In the genomic region with DNA sequence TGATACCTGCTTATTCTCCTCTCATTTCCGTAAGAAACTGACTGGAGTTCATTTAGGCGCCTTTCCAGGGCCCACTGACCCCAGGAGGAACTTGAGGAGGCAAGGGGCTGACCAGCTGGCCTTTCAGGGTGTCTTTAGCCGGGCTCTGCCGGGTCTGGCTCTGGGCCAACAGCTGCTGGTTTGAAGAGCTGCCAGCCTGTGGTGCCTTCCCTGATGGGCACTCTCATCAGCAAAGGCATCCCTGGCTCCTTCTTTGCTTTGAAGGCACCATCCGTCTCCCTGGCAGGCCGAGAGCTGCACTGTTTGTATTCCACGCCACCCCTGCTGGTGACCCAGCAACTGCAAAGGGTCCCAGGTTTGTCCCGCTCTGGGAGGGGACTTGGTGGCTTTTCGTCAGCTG, we compare ENCODE assay signal across 13 cellular contexts. TPM values are rescaled to one million over a fixed set of nuclear protein-coding genes. Genes with fewer than 3 reads are reported as not detected.
DNase-seq lines count a peak whose midpoint lies in the region; ATAC-seq and TF ChIP-seq lines count a peak whose summit lies in the region.
"Had no signal": no experiment of that assay in that cellular context is flagged by ENCODE, and none has a peak within 500 bp of the region (broad histone marks: within the 10 kb centered on the region; RNA-seq: fewer than 3 reads in every experiment).

No MANE protein-coding gene starts in this region.

- TF ChIP-seq CTCF in epithelial cell of esophagus (IDR thresholded peaks at IDR 0.05; ENCODE audit: insufficient read depth, low read depth, low read length, missing control alignments), result no peak

- ATAC-seq in HG03280 (IDR thresholded peaks at IDR 0.05; ENCODE audit: unreplicated experiment) (no peak), GM18909 (IDR thresholded peaks at IDR 0.05; ENCODE audit: poor library complexity, unreplicated experiment) (no peak)
- ATAC-seq: activated naive CD8-positive, alpha-beta T cell treated with anti-CD3 and anti-CD28 coated beads, Interleukin-2, amount 50 U/mL, for 24 hours had no signal

- H3K4me3 ChIP-seq in epithelial cell of esophagus (ENCODE audit: low read length), result no peak overlapping the region
- H3K4me3 ChIP-seq: A549 had no signal

- DNase-seq in NCI-H146 (lab: John Stamatoyannopoulos, UW) (peak; percentile 25), NCI-H146 treated with DMSO at 0.1 percent for 48 hours (lab: John Stamatoyannopoulos, UW; ENCODE audit: unreplicated experiment) (no peak), NCI-H2029 (lab: John Stamatoyannopoulos, UW) (peak; percentile 46), epithelial cell of esophagus (ENCODE audit: low read depth) (peak; percentile 4), renal cortical epithelial cell (ENCODE audit: low read depth) (peak; percentile 16)
- DNase-seq in activated CD4-positive, CD25-positive, alpha-beta regulatory T cell (lab: John Stamatoyannopoulos, UW), result no peak
- DNase-seq: activated naive CD8-positive, alpha-beta T cell treated with anti-CD3 and anti-CD28 coated beads, Interleukin-2, amount 50 U/mL, for 24 hours; effector CD4-positive, alpha-beta T cell; KG1; stimulated activated CD4-positive, alpha-beta T cell treated with anti-CD3 and anti-CD28 coated beads, Interleukin-12 subunit alpha, Interleukin-12 subunit beta, amount 100 ng/mL, for 4 hours had no signal

RNA-seq across cellular contexts. Expression of gene IQSEC3, which starts 42.0 kb away (rescaled TPM):
- total RNA-seq in renal cortical epithelial cell, result 0.10 TPM in 1 of 2 replicates, not detected in the other

Comparison
In these comparisons a context has a peak if more than half of its experiments do, and no peak if none do; other contexts are left out.
1. DNase-seq: peak in NCI-H146 (single experiment), NCI-H2029 (single experiment), epithelial cell of esophagus (single experiment) and renal cortical epithelial cell (single experiment); none in NCI-H146 treated with DMSO at 0.1 percent for 48 hours (single experiment) and activated CD4-positive, CD25-positive, alpha-beta regulatory T cell (0 of 4).